In the genomic region with DNA sequence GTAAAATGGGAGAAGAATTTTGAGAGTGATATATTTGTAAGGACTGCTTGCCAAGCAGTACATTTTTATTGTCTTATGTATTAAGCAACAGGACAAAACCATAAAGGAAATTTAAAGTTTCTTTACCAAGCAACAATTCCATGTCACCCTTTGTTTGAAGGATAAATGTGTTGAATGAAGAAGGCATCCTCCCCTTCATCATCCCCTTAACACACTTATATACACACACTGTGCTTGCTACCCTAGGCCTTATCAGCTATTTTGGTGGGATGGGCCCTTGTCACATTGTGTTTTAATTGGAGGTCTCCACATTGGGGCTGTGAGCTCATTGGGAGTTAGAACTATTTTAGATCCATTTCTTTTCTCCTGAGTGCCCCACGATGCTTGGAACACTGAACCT, we compare ENCODE assay signal across 13 cellular contexts. TPM values are rescaled to one million over a fixed set of nuclear protein-coding genes. Genes with fewer than 3 reads are reported as not detected.
DNase-seq lines count a peak whose midpoint lies in the region; ATAC-seq and TF ChIP-seq lines count a peak whose summit lies in the region.
"Had no signal": no experiment of that assay in that cellular context is flagged by ENCODE, and none has a peak within 500 bp of the region (broad histone marks: within the 10 kb centered on the region; RNA-seq: fewer than 3 reads in every experiment).

No MANE protein-coding gene starts in this region.

- H3K4me1 Mint-ChIP-seq in activated naive CD8-positive, alpha-beta T cell treated with anti-CD3 and anti-CD28 coated beads, Interleukin-2, amount 10 ng/mL, durations not matched to agents 7 days and 5 days, result peaks cover 14% of the 10 kb centered on the region
- peaks cover 4% of the 10 kb centered on the region for H3K4me1 Mint-ChIP-seq in activated naive CD8-positive, alpha-beta T cell treated with anti-CD3 and anti-CD28 coated beads for 36 hours

- peak overlapping the region; percentile 90 for H3K4me2 ChIP-seq in smooth muscle cell

- H3K27ac ChIP-seq in smooth muscle cell (ENCODE audit: low read depth), result no peak overlapping the region
- H3K27ac ChIP-seq: coronary artery, gastrocnemius medialis had no signal

- H3K27ac Mint-ChIP-seq in activated naive CD8-positive, alpha-beta T cell treated with anti-CD3 and anti-CD28 coated beads, Interleukin-2, amount 10 ng/mL, durations not matched to agents 7 days and 5 days, result no peak overlapping the region
- H3K27ac Mint-ChIP-seq in activated naive CD8-positive, alpha-beta T cell treated with anti-CD3 and anti-CD28 coated beads for 36 hours, result no peak overlapping the region

- TF ChIP-seq POLR2A in NB4 (IDR thresholded peaks at IDR 0.05; ENCODE audit: extremely low read depth, insufficient read length), result no peak

- DNase-seq in activated naive CD8-positive, alpha-beta T cell treated with anti-CD3 and anti-CD28 coated beads, Interleukin-2, amount 10 ng/mL, durations not matched to agents 7 days and 5 days, result no peak
- no peak for DNase-seq in activated naive CD8-positive, alpha-beta T cell treated with anti-CD3 and anti-CD28 coated beads for 36 hours
- no peak for DNase-seq in NB4 (ENCODE audit: low read depth)
- no peak for DNase-seq in fibroblast of the aortic adventitia (ENCODE audit: low read depth)
- no peak for DNase-seq in smooth muscle cell (lab: John Stamatoyannopoulos, UW; ENCODE audit: unreplicated experiment)
- DNase-seq: activated naive CD4-positive, alpha-beta T cell; gastrocnemius medialis; left colon; thyroid gland had no signal

- H3K36me3 ChIP-seq in smooth muscle cell (ENCODE audit: low read depth), result no peaks in the 10 kb centered on the region
- H3K36me3 ChIP-seq: gastrocnemius medialis, thyroid gland had no signal

- peak overlapping the region; percentile 66 for H3K4me3 ChIP-seq in NB4 (ENCODE audit: low read depth, low read length)
- peak overlapping the region; percentile 85 for H3K4me3 ChIP-seq in fibroblast of the aortic adventitia (ENCODE audit: low read depth, low read length)
- peak overlapping the region; percentile 93 for H3K4me3 ChIP-seq in smooth muscle cell

- H3K27me3 ChIP-seq in smooth muscle cell (ENCODE audit: low read depth), result no peaks in the 10 kb centered on the region
- H3K27me3 ChIP-seq: gastrocnemius medialis, thyroid gland had no signal

- no peak for ATAC-seq in activated naive CD8-positive, alpha-beta T cell treated with anti-CD3 and anti-CD28 coated beads, Interleukin-2, amount 10 ng/mL, durations not matched to agents 7 days and 5 days (ENCODE audit: low read depth)
- ATAC-seq in GM18868 (IDR thresholded peaks at IDR 0.05; ENCODE audit: unreplicated experiment) (no peak), HG03442 (IDR thresholded peaks at IDR 0.05; ENCODE audit: unreplicated experiment) (no peak), GM21723 (IDR thresholded peaks at IDR 0.05; ENCODE audit: unreplicated experiment) (no peak)
- ATAC-seq: gastrocnemius medialis, left colon had no signal

- no peaks in the 10 kb centered on the region for H3K9me3 ChIP-seq in smooth muscle cell (replicated peaks; ENCODE audit: low read depth)
- H3K9me3 ChIP-seq: gastrocnemius medialis, thyroid gland had no signal

- peaks cover 8% of the 10 kb centered on the region for H3K4me1 ChIP-seq in smooth muscle cell (ENCODE audit: low read depth)

- H4K20me1 ChIP-seq in smooth muscle cell (ENCODE audit: low read depth), result peaks cover 18% of the 10 kb centered on the region

- H3K79me2 ChIP-seq in smooth muscle cell (ENCODE audit: low read depth), result peaks cover 26% of the 10 kb centered on the region

- no peak overlapping the region for H2AFZ ChIP-seq in smooth muscle cell (ENCODE audit: low read depth)

- peaks cover 2% of the 10 kb centered on the region for H3K36me3 Mint-ChIP-seq in activated naive CD8-positive, alpha-beta T cell treated with anti-CD3 and anti-CD28 coated beads, Interleukin-2, amount 10 ng/mL, durations not matched to agents 7 days and 5 days
- peaks cover 6% of the 10 kb centered on the region for H3K36me3 Mint-ChIP-seq in activated naive CD8-positive, alpha-beta T cell treated with anti-CD3 and anti-CD28 coated beads for 36 hours

- H3K9me3 Mint-ChIP-seq in activated naive CD8-positive, alpha-beta T cell treated with anti-CD3 and anti-CD28 coated beads, Interleukin-2, amount 10 ng/mL, durations not matched to agents 7 days and 5 days, result peaks cover 5% of the 10 kb centered on the region
- H3K9me3 Mint-ChIP-seq in activated naive CD8-positive, alpha-beta T cell treated with anti-CD3 and anti-CD28 coated beads for 36 hours, result peaks cover 10% of the 10 kb centered on the region

- no peaks in the 10 kb centered on the region for H3F3A ChIP-seq in smooth muscle cell (ENCODE audit: low read depth)

- 100% methylated on average over 1 of the region's 1 CpG for WGBS in smooth muscle cell (ENCODE audit: low lambda C conversion rate)

- no peak for TF ChIP-seq CTCF in NB4 (IDR thresholded peaks at IDR 0.05; ENCODE audit: low read depth, low read length)
- no peak for TF ChIP-seq CTCF in fibroblast of the aortic adventitia (IDR thresholded peaks at IDR 0.05; ENCODE audit: insufficient read depth, low read length)
- TF ChIP-seq CTCF in smooth muscle cell (IDR thresholded peaks at IDR 0.05; ENCODE audit: borderline replicate concordance, insufficient read depth, poor library complexity, severe bottlenecking), result no peak

- no peak overlapping the region for H3K9ac ChIP-seq in smooth muscle cell (ENCODE audit: low read depth)

- H3K4me3 Mint-ChIP-seq in activated naive CD8-positive, alpha-beta T cell treated with anti-CD3 and anti-CD28 coated beads, Interleukin-2, amount 10 ng/mL, durations not matched to agents 7 days and 5 days, result peak overlapping the region; percentile 89
- H3K4me3 Mint-ChIP-seq in activated naive CD8-positive, alpha-beta T cell treated with anti-CD3 and anti-CD28 coated beads for 36 hours, result no peak overlapping the region

- H3K27me3 Mint-ChIP-seq in activated naive CD8-positive, alpha-beta T cell treated with anti-CD3 and anti-CD28 coated beads, Interleukin-2, amount 10 ng/mL, durations not matched to agents 7 days and 5 days, result peaks cover 10% of the 10 kb centered on the region
- peaks cover 40% of the 10 kb centered on the region for H3K27me3 Mint-ChIP-seq in activated naive CD8-positive, alpha-beta T cell treated with anti-CD3 and anti-CD28 coated beads for 36 hours

- POLR2A ChIA-PET in activated naive CD8-positive, alpha-beta T cell treated with anti-CD3 and anti-CD28 coated beads, Interleukin-2, amount 10 ng/mL, durations not matched to agents 7 days and 5 days (lab: Charles Lee), result interaction anchor here (1.7 kb wide), 1 partner anchor 11 kb away, joined by 4 read pairs; no protein-coding TSS in a partner anchor

RNA-seq across cellular contexts. Expression of a gene that starts 1.9 kb away (rescaled TPM):
- total RNA-seq in activated naive CD8-positive, alpha-beta T cell treated with anti-CD3 and anti-CD28 coated beads, Interleukin-2, amount 10 ng/mL, durations not matched to agents 7 days and 5 days, result 1 to 10 TPM; 7.6 to 8.6 TPM
- total RNA-seq in activated naive CD8-positive, alpha-beta T cell treated with anti-CD3 and anti-CD28 coated beads for 36 hours, result 1 to 10 TPM; 2.4 to 2.9 TPM
- total RNA-seq in fibroblast of the aortic adventitia (ENCODE audit: low replicate concordance), result 6.0 and 14.3 TPM in 2 replicates
- 7.9 and 12.2 TPM in 2 replicates for total RNA-seq in smooth muscle cell
- 5.5 and 6.5 TPM in 2 replicates for polyA plus RNA-seq in smooth muscle cell
